Comparison of ENCODE assay signal across 8 cellular contexts in the genomic region with DNA sequence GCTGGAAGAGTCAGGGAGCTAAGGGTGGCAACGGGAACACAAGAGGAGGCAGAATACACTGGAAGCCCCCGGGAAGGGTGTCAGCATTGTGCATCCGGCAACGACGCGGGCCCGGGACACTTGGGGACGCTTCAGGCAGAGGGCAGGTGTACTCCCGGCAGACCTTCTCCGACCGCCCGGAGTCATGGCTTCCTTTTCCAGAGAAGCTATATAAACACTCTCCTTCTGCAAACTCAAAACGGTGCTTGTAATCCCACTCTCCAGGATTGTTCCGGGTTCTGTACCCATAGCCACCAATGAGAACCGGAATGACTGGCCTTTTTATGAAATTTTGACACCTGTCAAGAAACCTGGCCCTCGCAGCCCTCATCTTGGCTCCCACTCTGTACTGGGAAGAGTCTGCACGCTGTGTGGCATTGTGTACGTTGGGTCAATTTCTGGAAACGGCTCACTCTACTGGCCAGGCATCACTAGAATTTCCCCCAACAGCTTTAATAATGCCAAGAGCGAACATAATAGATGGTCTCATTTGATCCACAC. TPM values are rescaled to one million over a fixed set of nuclear protein-coding genes. Genes with fewer than 3 reads are reported as not detected.
A peak's percentile ranks its signal among the peaks of the same experiment; 100 is the strongest.
DNase-seq lines count a peak whose midpoint lies in the region; ATAC-seq, FAIRE-seq and TF ChIP-seq lines count a peak whose summit lies in the region.

No MANE protein-coding gene starts in this region.

- H3K4me3 ChIP-seq in GM12878: peak overlapping the region; percentile 57; the same call in 1 of the 2 replicates
- H3K4me3 ChIP-seq in lower leg skin (ENCODE audit: low read depth, poor library complexity, severe bottlenecking): peak overlapping the region; percentile 65
- peak overlapping the region; percentile 58 for H3K4me3 ChIP-seq in upper lobe of right lung

- H3K4me1 ChIP-seq in GM12878 (ENCODE audit: control insufficient read depth, insufficient read depth, low read length) (0 out of 2 replicates have a peak, but pooled peaks cover 3% of the 10 kb centered on the region), upper lobe of right lung (peaks cover 22% of the 10 kb centered on the region)

- peaks cover 20% of the 10 kb centered on the region for H3K9me3 Mint-ChIP-seq in activated naive CD4-positive, alpha-beta T cell treated with anti-CD3 and anti-CD28 coated beads for 36 hours

- peaks cover 2% of the 10 kb centered on the region for H3K36me3 Mint-ChIP-seq in activated naive CD4-positive, alpha-beta T cell treated with anti-CD3 and anti-CD28 coated beads for 36 hours (ENCODE audit: low read depth)

- no peak for TF ChIP-seq RAD21 in GM12878 (IDR thresholded peaks at IDR 0.05; ENCODE audit: insufficient read depth, low read depth, low read length)

- TF ChIP-seq CTCF in GM12878 (IDR thresholded peaks at IDR 0.05 in 2 of 3, conservative IDR thresholded peaks at IDR 0.05 in 1 of 3; ENCODE audit: control insufficient read depth in 2 of 3, extremely low read depth in 1 of 3, insufficient read depth in 1 of 3, low read depth in 3 of 3, low read length in 3 of 3) (no peak), lower leg skin (IDR thresholded peaks at IDR 0.05) (no peak), upper lobe of right lung (IDR thresholded peaks at IDR 0.05) (no peak)

- H3K27me3 ChIP-seq in GM12878 (replicated peaks in 1 of 2; ENCODE audit: control insufficient read depth in 2 of 2, insufficient read depth in 2 of 2, low read length in 1 of 2): peaks cover 11 to 14% of the 10 kb centered on the region in 2 experiments; a peak in 3 of 4 replicates
- H3K27me3 ChIP-seq in upper lobe of right lung: peaks cover 67% of the 10 kb centered on the region

- H3K36me3 ChIP-seq in GM12878 (ENCODE audit: control insufficient read depth in 2 of 2, insufficient read depth in 2 of 2, low read length in 1 of 2) (no peaks in the 10 kb centered on the region), upper lobe of right lung (no peaks in the 10 kb centered on the region)

- H3K27ac ChIP-seq in GM12878 (ENCODE audit: control insufficient read depth, insufficient read depth) (no peak overlapping the region), upper lobe of right lung (peak overlapping the region; percentile 30)

- H3K27me3 Mint-ChIP-seq in activated naive CD4-positive, alpha-beta T cell treated with anti-CD3 and anti-CD28 coated beads for 36 hours (ENCODE audit: low read depth): peaks cover 60% of the 10 kb centered on the region

- SMC1A ChIA-PET in GM12878 (lab: Charles Lee; ENCODE audit: uncharacterized antibody, unreplicated experiment): no interaction called here

- DNase-seq in activated naive CD4-positive, alpha-beta T cell treated with anti-CD3 and anti-CD28 coated beads for 36 hours: no peak
- DNase-seq in activated naive CD4-positive, alpha-beta T cell treated with anti-CD3 and anti-CD28 coated beads, Interleukin-2, amount 50 U/mL, for 16 hours: no peak
- DNase-seq in GM12878 (ENCODE audit: low read depth, low spot score) (no peak), lower leg skin (ENCODE audit: low spot score in 2 of 2) (peak in 1 of 2 donors; percentile 25), upper lobe of right lung (no peak), RPMI8226 (no peak), hippocampal formation (lab: John Stamatoyannopoulos, UW) (no peak), kidney tubule cell (ENCODE audit: low spot score) (no peak)

- no peak for TF ChIP-seq POLR2A in GM12878 (IDR thresholded peaks at IDR 0.05; ENCODE audit: low read depth, low read length)
- TF ChIP-seq POLR2A in lower leg skin (IDR thresholded peaks at IDR 0.05): no peak

- peaks cover 7% of the 10 kb centered on the region for H3K9me3 ChIP-seq in GM12878 (replicated peaks; ENCODE audit: control insufficient read depth, insufficient read depth, low read length)
- peaks cover 4% of the 10 kb centered on the region for H3K9me3 ChIP-seq in upper lobe of right lung

- peak overlapping the region; percentile 29 for H2AFZ ChIP-seq in GM12878 (ENCODE audit: control insufficient read depth, low read depth, low read length)

- BruUV-seq in GM12878 (replicated peaks; lab: Mats Ljungman, UMichigan): no TSS peak

- WGBS in GM12878 (ENCODE audit: insufficient coverage, insufficient replicate concordance, low lambda C conversion rate, missing lambda C conversion rate): 35% methylated on average over 20 of the region's 20 CpGs
- WGBS in lower leg skin, 2 donors: 11 to 14% methylated on average over 20 of the region's 20 CpGs

- peak overlapping the region; percentile 77 for H3K4me2 ChIP-seq in GM12878 (ENCODE audit: control insufficient read depth, insufficient read depth)

- no peak for TF ChIP-seq EP300 in GM12878 (IDR thresholded peaks at IDR 0.05; ENCODE audit: borderline replicate concordance in 1 of 2, control insufficient read depth in 1 of 2, low read depth in 2 of 2, low read length in 2 of 2)

- POLR2A ChIA-PET in GM12878 (lab: Charles Lee): no interaction called here

- ATAC-seq in GM12878: no peak
- ATAC-seq in upper lobe of right lung: peak; percentile 32

- FAIRE-seq in GM12878 (lab: Jason Lieb, UNC): no peak

- no peaks in the 10 kb centered on the region for H3K79me2 ChIP-seq in GM12878 (ENCODE audit: control insufficient read depth, insufficient read depth, low read length)

- H3K4me3 Mint-ChIP-seq in activated naive CD4-positive, alpha-beta T cell treated with anti-CD3 and anti-CD28 coated beads for 36 hours: peak overlapping the region; percentile 75

- no peaks in the 10 kb centered on the region for H4K20me1 ChIP-seq in GM12878 (ENCODE audit: control insufficient read depth, insufficient read depth)

- CTCF ChIA-PET in activated naive CD4-positive, alpha-beta T cell treated with anti-CD3 and anti-CD28 coated beads for 36 hours (lab: Charles Lee): interaction anchor here (0.6 to 0.8 kb wide), 2 partner anchors 24 to 109 kb away, joined by 3 read pairs; no protein-coding TSS in a partner anchor
- CTCF ChIA-PET in GM12878 (lab: Yijun Ruan, JAX): no interaction called here

- in situ Hi-C loops in GM12878 (cut with MboI): no loop called here

- RAD21 ChIA-PET in GM12878 (lab: Charles Lee; ENCODE audit: unreplicated experiment): no interaction called here

- H3K9ac ChIP-seq in GM12878 (ENCODE audit: control insufficient read depth, insufficient read depth, low read length): no peak overlapping the region

- intact Hi-C loops in activated naive CD4-positive, alpha-beta T cell treated with anti-CD3 and anti-CD28 coated beads for 36 hours (cut with micrococcal nuclease): loop anchor here (1.0 kb wide), 1 partner anchor 25 kb away; the partner anchor contains the start of gene YTHDC2
- intact Hi-C loops in GM12878 (cut with micrococcal nuclease; ENCODE audit: unreplicated experiment): no loop called here
- intact Hi-C loops in lower leg skin (cut with DNase I; ENCODE audit: low total_unique reads): no loop called here
- intact Hi-C loops in upper lobe of right lung (cut with DNase I): no loop called here

- peaks cover 9% of the 10 kb centered on the region for H3K4me1 Mint-ChIP-seq in activated naive CD4-positive, alpha-beta T cell treated with anti-CD3 and anti-CD28 coated beads for 36 hours (ENCODE audit: low read depth)

- H3K27ac Mint-ChIP-seq in activated naive CD4-positive, alpha-beta T cell treated with anti-CD3 and anti-CD28 coated beads for 36 hours: no peak overlapping the region

RNA-seq across cellular contexts. Expression of gene MCC, which starts 0.5 kb away (rescaled TPM):
- under 1 TPM; 0.62 to 0.81 TPM for total RNA-seq in activated naive CD4-positive, alpha-beta T cell treated with anti-CD3 and anti-CD28 coated beads for 36 hours
- total RNA-seq in GM12878 (2013; cell fraction: nucleolus; rRNA removed): 0.07 TPM in 1 of 2 replicates, not detected in the other
- total RNA-seq in GM12878 (2014; rRNA removed) (0.22 and 0.28 TPM in 2 replicates), GM12878 (2014; rRNA removed; fragmentation: Illumina TruSeq; extraction: Trizol) (0.13 and 0.28 TPM in 2 replicates), GM12878 (2021) (0.38 and 0.48 TPM in 2 replicates), lower leg skin (10 to 100 TPM; 57.7 to 91.5 (median 76.0) TPM), upper lobe of right lung (18.6 TPM)
- polyA plus RNA-seq in GM12878 (2011; ENCODE audit: low read depth): 0.12 TPM
- polyA plus RNA-seq in GM12878 (2011; rRNA removed) (0.03 and 0.04 TPM in 2 replicates), GM12878 (2014; fragmentation: Illumina TruSeq; extraction: Trizol) (0.06 and 0.15 TPM in 2 replicates), GM12878 (2014; fragmentation: Nextera tagmentation; extraction: Ambion mirVana) (under 1 TPM; 0.04 to 0.18 TPM), GM12878 (2014; rRNA removed) (0.09 and 0.10 TPM in 2 replicates), GM12878 (2016; fragmentation: Nextera tagmentation; extraction: Ambion mirVana) (under 1 TPM; 0.64 to 0.86 TPM)
- polyA plus RNA-seq in GM12878 (2011; cell fraction: cytosol; rRNA removed): 0.06 and 0.07 TPM in 2 replicates
- polyA plus RNA-seq in GM12878 (2011; cell fraction: nucleus; rRNA removed): 0.01 and 0.04 TPM in 2 replicates
- 0.25 and 0.28 TPM in 2 replicates for polyA plus RNA-seq in GM12878 (2012)
- 0.10 TPM in 1 of 2 replicates, not detected in the other for polyA minus RNA-seq in GM12878 (2011; rRNA and poly(A)+ RNA removed)
- not detected in 2 replicates for polyA minus RNA-seq in GM12878 (2011; cell fraction: cytosol; rRNA and poly(A)+ RNA removed)
- 0.10 and 0.12 TPM in 2 replicates for polyA minus RNA-seq in GM12878 (2011; cell fraction: nucleus; rRNA and poly(A)+ RNA removed)

RNA-seq across cellular contexts. Expression of gene YTHDC2, which starts 24.8 kb away (rescaled TPM):
- 10 to 100 TPM; 24.4 to 28.0 TPM for total RNA-seq in activated naive CD4-positive, alpha-beta T cell treated with anti-CD3 and anti-CD28 coated beads for 36 hours
- 118 and 123 TPM in 2 replicates for total RNA-seq in GM12878 (2013; cell fraction: nucleolus; rRNA removed)
- total RNA-seq in GM12878 (2014; rRNA removed) (16.7 and 20.3 TPM in 2 replicates), GM12878 (2014; rRNA removed; fragmentation: Illumina TruSeq; extraction: Trizol) (23.0 and 24.9 TPM in 2 replicates), GM12878 (2021) (25.2 and 25.8 TPM in 2 replicates), lower leg skin (10 to 100 TPM; 13.8 to 28.4 (median 16.7) TPM), upper lobe of right lung (21.7 TPM)
- polyA plus RNA-seq in GM12878 (2011; ENCODE audit: low read depth): 7.6 TPM
- polyA plus RNA-seq in GM12878 (2011; rRNA removed) (16.1 and 25.7 TPM in 2 replicates), GM12878 (2014; fragmentation: Illumina TruSeq; extraction: Trizol) (24.3 and 29.6 TPM in 2 replicates), GM12878 (2014; fragmentation: Nextera tagmentation; extraction: Ambion mirVana) (1 to 10 TPM; 3.8 to 5.7 TPM), GM12878 (2014; rRNA removed) (18.6 and 21.6 TPM in 2 replicates), GM12878 (2016; fragmentation: Nextera tagmentation; extraction: Ambion mirVana) (10 to 100 TPM; 15.1 to 16.0 TPM)
- 4.5 and 4.7 TPM in 2 replicates for polyA plus RNA-seq in GM12878 (2011; cell fraction: cytosol; rRNA removed)
- 22.5 and 31.3 TPM in 2 replicates for polyA plus RNA-seq in GM12878 (2011; cell fraction: nucleus; rRNA removed)
- 9.8 and 12.6 TPM in 2 replicates for polyA plus RNA-seq in GM12878 (2012)
- polyA minus RNA-seq in GM12878 (2011; rRNA and poly(A)+ RNA removed): 19.5 and 22.5 TPM in 2 replicates
- 6.0 and 7.6 TPM in 2 replicates for polyA minus RNA-seq in GM12878 (2011; cell fraction: cytosol; rRNA and poly(A)+ RNA removed)
- 37.2 and 58.6 TPM in 2 replicates for polyA minus RNA-seq in GM12878 (2011; cell fraction: nucleus; rRNA and poly(A)+ RNA removed)

RNA-seq across cellular contexts. Expression of gene TSSK1B, which starts 53.9 kb away (rescaled TPM):
- not detected for total RNA-seq in activated naive CD4-positive, alpha-beta T cell treated with anti-CD3 and anti-CD28 coated beads for 36 hours
- not detected in 2 replicates for total RNA-seq in GM12878 (2013; cell fraction: nucleolus; rRNA removed)
- total RNA-seq in GM12878 (2014; rRNA removed) (not detected in 2 replicates), GM12878 (2014; rRNA removed; fragmentation: Illumina TruSeq; extraction: Trizol) (not detected in 2 replicates), GM12878 (2021) (not detected in 2 replicates), lower leg skin (under 1 TPM in 3 of 4 donors, not detected in 1; 0.11 to 0.54 (median 0.42) TPM), upper lobe of right lung (not detected)
- not detected for polyA plus RNA-seq in GM12878 (2011; ENCODE audit: low read depth)
- polyA plus RNA-seq in GM12878 (2011; rRNA removed) (not detected in 2 replicates), GM12878 (2014; fragmentation: Illumina TruSeq; extraction: Trizol) (not detected in 2 replicates), GM12878 (2014; fragmentation: Nextera tagmentation; extraction: Ambion mirVana) (not detected), GM12878 (2014; rRNA removed) (not detected in 2 replicates), GM12878 (2016; fragmentation: Nextera tagmentation; extraction: Ambion mirVana) (not detected)
- not detected in 2 replicates for polyA plus RNA-seq in GM12878 (2011; cell fraction: cytosol; rRNA removed)
- not detected in 2 replicates for polyA plus RNA-seq in GM12878 (2011; cell fraction: nucleus; rRNA removed)
- not detected in 2 replicates for polyA plus RNA-seq in GM12878 (2012)
- polyA minus RNA-seq in GM12878 (2011; rRNA and poly(A)+ RNA removed): not detected in 2 replicates
- polyA minus RNA-seq in GM12878 (2011; cell fraction: cytosol; rRNA and poly(A)+ RNA removed): not detected in 2 replicates
- not detected in 2 replicates for polyA minus RNA-seq in GM12878 (2011; cell fraction: nucleus; rRNA and poly(A)+ RNA removed)

Comparison
In these comparisons a context has a peak if more than half of its experiments do, and no peak if none do; other contexts are left out.
1. RNA of gene MCC, which starts 0.5 kb away (total RNA-seq): 57.7 to 91.5 TPM in lower leg skin and 18.6 TPM in upper lobe of right lung (single experiment); 0.62 to 0.81 TPM in activated naive CD4-positive, alpha-beta T cell treated with anti-CD3 and anti-CD28 coated beads for 36 hours and 0.07 to 0.48 TPM in GM12878; every median in the first group is over 10 times any median in the second.
2. Peak in every context shown above with its lines, with median percentiles within 50 percentile points of each other: H3K4me3 ChIP-seq.